Comparison of ENCODE assay signal across 30 cellular contexts in genomic region chr9:3949744-3950143, GRCh38.
DNase-seq lines count a peak whose midpoint lies in the region; ATAC-seq and TF ChIP-seq lines count a peak whose summit lies in the region.
"Had no signal": no experiment of that assay in that cellular context is flagged by ENCODE, and none has a peak within 500 bp of the region (broad histone marks: within the 10 kb centered on the region; RNA-seq: fewer than 3 reads in every experiment).

No MANE protein-coding gene starts in this region.

- peak overlapping the region; percentile 82 for H2AK5ac ChIP-seq in IMR-90 (ENCODE audit: low read depth, low read length)

- no peaks in the 10 kb centered on the region for H3K27me3 Mint-ChIP-seq in glutamatergic neuron (ENCODE audit: unreplicated experiment)
- H3K27me3 Mint-ChIP-seq in stimulated activated naive B cell treated with anti-CD40 and anti-IgM and Interleukin-4, amounts not matched to agents 10 μg/mL and 1 μg/mL and 100 μg/mL, for 72 hours = peaks cover 0 to 4% of the 10 kb centered on the region in 2 donors

- H3K18ac ChIP-seq in IMR-90 (ENCODE audit: low read depth, low read length) = peak overlapping the region; percentile 80

- BruUV-seq in IMR-90 (replicated peaks; lab: Mats Ljungman, UMichigan) = no TSS peak

- H4K20me1 ChIP-seq in IMR-90 (ENCODE audit: insufficient read depth, low read length) = no peaks in the 10 kb centered on the region

- H3K27ac Mint-ChIP-seq in glutamatergic neuron (ENCODE audit: unreplicated experiment) = no peak overlapping the region
- no peak overlapping the region for H3K27ac Mint-ChIP-seq in stimulated activated naive B cell treated with anti-CD40 and anti-IgM and Interleukin-4, amounts not matched to agents 10 μg/mL and 1 μg/mL and 100 μg/mL, for 72 hours
- H3K27ac Mint-ChIP-seq: CD8-positive, alpha-beta T cell had no signal

- peaks cover 11% of the 10 kb centered on the region for H3K4me1 Mint-ChIP-seq in glutamatergic neuron (ENCODE audit: low read depth, unreplicated experiment)
- no peaks in the 10 kb centered on the region for H3K4me1 Mint-ChIP-seq in stimulated activated naive B cell treated with anti-CD40 and anti-IgM and Interleukin-4, amounts not matched to agents 10 μg/mL and 1 μg/mL and 100 μg/mL, for 72 hours

- TF ChIP-seq CTCF in IMR-90 (conservative IDR thresholded peaks at IDR 0.05; ENCODE audit: low read depth, low read length) = no peak
- TF ChIP-seq CTCF in fibroblast of the aortic adventitia (IDR thresholded peaks at IDR 0.05; ENCODE audit: insufficient read depth, low read length) = no peak
- TF ChIP-seq CTCF in spleen (IDR thresholded peaks at IDR 0.05 in 8 of 11, conservative IDR thresholded peaks at IDR 0.05 in 3 of 11) = no peak
- no peak for TF ChIP-seq CTCF in glutamatergic neuron (IDR thresholded peaks at IDR 0.05; ENCODE audit: partially characterized antibody, unreplicated experiment)

- peak overlapping the region; percentile 42; the same call in 1 of the 2 replicates for H3K4ac ChIP-seq in IMR-90 (ENCODE audit: low read depth, low read length)

- in situ Hi-C loops in IMR-90 (cut with MboI; ENCODE audit: low sequenced_read_pairs) = no loop called here

- CTCF ChIA-PET in IMR-90 (lab: Yijun Ruan, JAX) = no interaction called here

- no peaks in the 10 kb centered on the region for H3K27me3 ChIP-seq in IMR-90 (ENCODE audit: control insufficient read depth, insufficient read depth, low read length)
- H3K27me3 ChIP-seq in right cardiac atrium (ENCODE audit: control insufficient read depth, insufficient read depth) = no peaks in the 10 kb centered on the region
- H3K27me3 ChIP-seq in spleen (replicated peaks in 1 of 7) = no peaks in the 10 kb centered on the region

- H3K4me3 Mint-ChIP-seq in glutamatergic neuron (ENCODE audit: unreplicated experiment) = no peak overlapping the region
- H3K4me3 Mint-ChIP-seq in stimulated activated naive B cell treated with anti-CD40 and anti-IgM and Interleukin-4, amounts not matched to agents 10 μg/mL and 1 μg/mL and 100 μg/mL, for 72 hours = no peak overlapping the region
- H3K4me3 Mint-ChIP-seq: CD8-positive, alpha-beta T cell had no signal

- peak overlapping the region; percentile 3; the same call in 1 of the 2 replicates for H2BK120ac ChIP-seq in IMR-90 (ENCODE audit: low read depth, low read length)

- H3K23ac ChIP-seq in IMR-90 (ENCODE audit: low read depth, low read length) = no peak overlapping the region; the same call in 1 of the 2 replicates

- peak overlapping the region; percentile 74; the same call in 1 of the 2 replicates for H3K14ac ChIP-seq in IMR-90 (replicated peaks; ENCODE audit: low read depth, low read length)

- 100% methylated on average over 1 of the region's 5 CpGs; no CpG with 5 or more reads in 1 of the 2 experiments for WGBS in IMR-90 (ENCODE audit: extremely low coverage in 2 of 2, insufficient read length in 1 of 2), 2 experiments
- WGBS in right cardiac atrium = 66% methylated on average over 5 of the region's 5 CpGs
- 64 to 94% (median 80%) methylated on average over 5 of the region's 5 CpGs for WGBS in spleen, 5 donors

- no peaks in the 10 kb centered on the region for H3K9me3 ChIP-seq in IMR-90 (ENCODE audit: control insufficient read depth, insufficient read depth, low read length)
- no peaks in the 10 kb centered on the region for H3K9me3 ChIP-seq in right cardiac atrium (ENCODE audit: control insufficient read depth, low read length)
- H3K9me3 ChIP-seq in spleen = no peaks in the 10 kb centered on the region
- H3K9me3 ChIP-seq: Caco-2, HAP-1 had no signal

- H3K4me3 ChIP-seq in IMR-90 (ENCODE audit: insufficient read depth, low read depth, low read length) = no peak overlapping the region
- H3K4me3 ChIP-seq in fibroblast of the aortic adventitia (ENCODE audit: low read depth, low read length) = no peak overlapping the region
- no peak overlapping the region for H3K4me3 ChIP-seq in right cardiac atrium (ENCODE audit: low read length)
- no peak overlapping the region for H3K4me3 ChIP-seq in spleen
- H3K4me3 ChIP-seq: GM12878, HAP-1, SK-N-MC had no signal

- H3K4me2 ChIP-seq in IMR-90 (ENCODE audit: low read depth, low read length) = no peak overlapping the region

- peak overlapping the region; percentile 27; a peak in 1 of 4 replicates for H4K8ac ChIP-seq in IMR-90 (ENCODE audit: low read depth in 2 of 2, low read length in 2 of 2)

- ATAC-seq in IMR-90 (ENCODE audit: low read depth) (no peak), right cardiac atrium (peak; percentile 90 to 91)
- ATAC-seq in stimulated activated naive B cell treated with anti-CD40 and anti-IgM and Interleukin-4, amounts not matched to agents 10 μg/mL and 1 μg/mL and 100 μg/mL, for 72 hours (replicated peaks) = no peak
- ATAC-seq: CD8-positive, alpha-beta T cell; GM12878 had no signal

- no peaks in the 10 kb centered on the region for H3K36me3 Mint-ChIP-seq in glutamatergic neuron (ENCODE audit: unreplicated experiment)
- no peaks in the 10 kb centered on the region for H3K36me3 Mint-ChIP-seq in stimulated activated naive B cell treated with anti-CD40 and anti-IgM and Interleukin-4, amounts not matched to agents 10 μg/mL and 1 μg/mL and 100 μg/mL, for 72 hours
- H3K36me3 Mint-ChIP-seq: CD8-positive, alpha-beta T cell had no signal

- H3K27ac ChIP-seq in IMR-90 (ENCODE audit: insufficient read depth, low read length) (peak overlapping the region; percentile 31; the same call in 1 of the 2 replicates), right cardiac atrium (ENCODE audit: low read length) (no peak overlapping the region), spleen (peak overlapping the region in 5 of 8 donors; percentile 8 to 47 (median 29))
- H3K27ac ChIP-seq: C4-2B, HL-60, SK-N-MC had no signal

- TF ChIP-seq RAD21 in IMR-90 (IDR thresholded peaks at IDR 0.05; ENCODE audit: low read length) = no peak

- peak overlapping the region; percentile 24 for H2BK5ac ChIP-seq in IMR-90 (ENCODE audit: low read depth, low read length, poor library complexity, severe bottlenecking)

- TF ChIP-seq POLR2A in IMR-90 (IDR thresholded peaks at IDR 0.05; ENCODE audit: low read depth, low read length) = no peak
- TF ChIP-seq POLR2A in spleen (IDR thresholded peaks at IDR 0.05) = no peak

- H3K4me1 ChIP-seq in IMR-90 (ENCODE audit: control insufficient read depth, insufficient read depth, low read length) = peaks cover 12% of the 10 kb centered on the region
- peaks cover 3% of the 10 kb centered on the region for H3K4me1 ChIP-seq in right cardiac atrium (ENCODE audit: control insufficient read depth, insufficient read depth, low read length)
- peaks cover 0 to 7% (median 0%) of the 10 kb centered on the region in 6 donors for H3K4me1 ChIP-seq in spleen

- dilution Hi-C loops in IMR-90 (cut with HindIII; ENCODE audit: low sequenced_read_pairs, unreplicated experiment) = no loop called here

- H3K9ac ChIP-seq in IMR-90 (ENCODE audit: low read depth, low read length) = no peak overlapping the region

- no peak overlapping the region for H3K56ac ChIP-seq in IMR-90 (ENCODE audit: extremely low read depth, insufficient read depth, low read length)

- POLR2A ChIA-PET in IMR-90 (lab: Charles Lee; ENCODE audit: unreplicated experiment) = no interaction called here

- DNase-seq in IMR-90 (no peak), fibroblast of the aortic adventitia (ENCODE audit: low read depth) (peak; percentile 62), right cardiac atrium (no peak), spleen (no peak), glutamatergic neuron (no peak), posterior vena cava (ENCODE audit: low spot score) (no peak)
- DNase-seq in stimulated activated naive B cell treated with anti-CD40 and anti-IgM and Interleukin-4, amounts not matched to agents 10 μg/mL and 1 μg/mL and 100 μg/mL, for 72 hours = no peak
- DNase-seq: Caco-2; CD8-positive, alpha-beta T cell; DMS 273 treated with DMSO at 0.1 percent for 48 hours; DMS79; EL; GDM1; GOT3; HFFc6; Karpas-422; NCI-H1092 treated with DMSO at 0.1 percent for 48 hours; NCI-H1436; NCI-H187; NCI-H2081 treated with DMSO at 0.1 percent for 48 hours; NCI-H2171; NCI-H510A; NCI-H69; RPMI8226; SHP77 treated with DMSO at 0.1 percent for 48 hours had no signal

- peak overlapping the region; percentile 81; the same call in 1 of the 2 replicates for H4K91ac ChIP-seq in IMR-90 (ENCODE audit: insufficient read depth, low read depth, low read length)

- H3K9me3 Mint-ChIP-seq in glutamatergic neuron (ENCODE audit: unreplicated experiment) = no peaks in the 10 kb centered on the region
- no peaks in the 10 kb centered on the region for H3K9me3 Mint-ChIP-seq in stimulated activated naive B cell treated with anti-CD40 and anti-IgM and Interleukin-4, amounts not matched to agents 10 μg/mL and 1 μg/mL and 100 μg/mL, for 72 hours
- H3K9me3 Mint-ChIP-seq: CD8-positive, alpha-beta T cell; HFFc6 had no signal

- H2AFZ ChIP-seq in IMR-90 (replicated peaks; ENCODE audit: low read length, poor library complexity) = no peak overlapping the region

- H4K5ac ChIP-seq in IMR-90 (ENCODE audit: low read depth, low read length) = peak overlapping the region; percentile 84

- H2BK20ac ChIP-seq in IMR-90 (ENCODE audit: low read depth, low read length) = peak overlapping the region; percentile 71

- peaks cover 6% of the 10 kb centered on the region; the same call in 1 of the 2 replicates for H3K9me1 ChIP-seq in IMR-90 (ENCODE audit: insufficient read depth, low read length)

- intact Hi-C loops in IMR-90 (cut with micrococcal nuclease) = loop anchor here (5.0 kb wide), 1 partner anchor 133 kb away; no protein-coding TSS in a partner anchor
- intact Hi-C loops in right cardiac atrium (cut with DNase I) = no loop called here
- intact Hi-C loops in spleen (cut with DNase I; ENCODE audit: low total_unique reads) = no loop called here
- intact Hi-C loops in posterior vena cava (cut with DNase I) = no loop called here

- H3K36me3 ChIP-seq in IMR-90 (ENCODE audit: control insufficient read depth, insufficient read depth, low read length) (no peaks in the 10 kb centered on the region; the same call in 1 of the 2 replicates), spleen (no peaks in the 10 kb centered on the region)
- H3K36me3 ChIP-seq: HAP-1 had no signal

- H2BK15ac ChIP-seq in IMR-90 (ENCODE audit: low read depth, low read length) = peak overlapping the region; percentile 19; the same call in 1 of the 3 replicates

- no peak overlapping the region for H2AK9ac ChIP-seq in IMR-90 (replicated peaks; ENCODE audit: low read depth, low read length, poor library complexity)

- H3K79me1 ChIP-seq in IMR-90 (ENCODE audit: low read depth in 1 of 2, low read length in 2 of 2) = peaks cover 29 to 39% of the 10 kb centered on the region in 2 experiments

TF ChIP-seq in IMR-90, 13 proteins besides CTCF, POLR2A, EP300 and RAD21 (continues in another document):
- no peak for TF ChIP-seq RCOR1 (IDR thresholded peaks at IDR 0.05; ENCODE audit: insufficient replicate concordance, low read length)

Comparison
In these comparisons a context has a peak if more than half of its experiments do, and no peak if none do; other contexts are left out.
1. ATAC-seq: peak in right cardiac atrium (2 of 2); none in IMR-90 (single experiment) and stimulated activated naive B cell treated with anti-CD40 and anti-IgM and Interleukin-4, amounts not matched to agents 10 μg/mL and 1 μg/mL and 100 μg/mL, for 72 hours (0 of 2).